Comparison of ENCODE assay signal across 26 cellular contexts in the genomic region with DNA sequence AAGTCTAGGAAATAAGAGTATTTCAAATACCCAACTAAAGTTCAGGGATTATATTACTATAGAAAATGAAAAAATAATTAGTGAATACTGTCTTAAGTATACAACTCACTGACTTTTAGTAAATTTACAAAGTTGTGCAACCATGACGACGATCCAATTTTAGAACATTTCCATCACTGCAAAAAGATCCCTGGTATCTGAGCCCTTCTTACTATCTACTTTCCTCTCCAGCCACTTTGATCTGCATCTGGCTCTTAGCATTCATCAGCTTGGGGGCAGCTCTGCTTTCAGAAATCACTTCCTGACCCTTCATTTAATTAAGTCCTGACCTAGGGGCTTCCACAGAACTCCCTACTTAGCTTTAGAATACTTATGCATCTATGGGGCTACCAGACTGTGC.
"Had no signal": no experiment of that assay in that cellular context is flagged by ENCODE, and none has a peak within 500 bp of the region (broad histone marks: within the 10 kb centered on the region; RNA-seq: fewer than 3 reads in every experiment).

No MANE protein-coding gene starts in this region.

- H3K27ac ChIP-seq: neutrophil, pancreas, prostate gland, right lobe of liver, sigmoid colon, stomach, thoracic aorta, thyroid gland, tibial nerve, upper lobe of left lung, vagina had no signal

- H3K4me3 ChIP-seq: pancreas, prostate gland, right lobe of liver, sigmoid colon, stomach, thoracic aorta, thyroid gland, tibial nerve, upper lobe of left lung, vagina had no signal

- H3K27me3 ChIP-seq: neutrophil, pancreas, right lobe of liver, sigmoid colon, stomach, thyroid gland, tibial nerve, upper lobe of left lung, vagina had no signal

- H3K4me1 ChIP-seq: pancreas, prostate gland, right lobe of liver, sigmoid colon, stomach, upper lobe of left lung, vagina had no signal

- H3K9me3 ChIP-seq: neutrophil, pancreas, prostate gland, right lobe of liver, sigmoid colon, stomach, thoracic aorta, thyroid gland, tibial nerve, upper lobe of left lung, vagina had no signal

- H3K36me3 ChIP-seq: neutrophil, pancreas, prostate gland, right lobe of liver, thoracic aorta, thyroid gland, upper lobe of left lung, vagina had no signal

- DNase-seq: naive thymus-derived CD8-positive, alpha-beta T cell; nephron progenitor cell; nucleus accumbens; pancreas; retina; right cardiac atrium; right lobe of liver; sigmoid colon; small intestine; stimulated activated CD4-positive, alpha-beta T cell treated with anti-CD3 and anti-CD28 coated beads, Interleukin-15, amount 100 ng/mL, for 24 hours; stimulated activated CD4-positive, alpha-beta T cell treated with anti-CD3 and anti-CD28 coated beads, Interleukin-2, amount 100 ng/mL, for 24 hours; stimulated activated CD4-positive, alpha-beta T cell treated with anti-CD3 and anti-CD28 coated beads, Interleukin-2, amount 100 ng/mL, for 48 hours; stimulated activated CD4-positive, alpha-beta T cell treated with anti-CD3 and anti-CD28 coated beads, Interleukin-4, amount 100 ng/mL, for 24 hours; stimulated activated naive B cell treated with anti-CD40 and anti-IgM and Interleukin-4, amounts not matched to agents 10 μg/mL and 1 μg/mL and 100 μg/mL, for 72 hours; stimulated activated naive CD4-positive, alpha-beta T cell treated with Interleukin-2 at 50 U/mL for 16 hours; stomach; thyroid gland; trophoblast cell; upper lobe of left lung had no signal

- ATAC-seq: naive thymus-derived CD8-positive, alpha-beta T cell; natural killer cell treated with Interleukin-12 subunit alpha and Interleukin-12 subunit beta and Interleukin-15 and Interleukin-18, amount 100 ng/mL, for 72 hours; pancreas; right cardiac atrium; right lobe of liver; stimulated activated effector memory CD8-positive, alpha-beta T cell treated with anti-CD3 and anti-CD28 coated beads, Interleukin-12 subunit alpha, Interleukin-12 subunit beta, amount 100 ng/mL, for 72 hours; stimulated activated naive B cell treated with anti-CD40 and anti-IgM and Interleukin-4, amounts not matched to agents 10 μg/mL and 1 μg/mL and 100 μg/mL, for 72 hours had no signal
